1 cellular context compared by ENCODE assay signal in the genomic region with DNA sequence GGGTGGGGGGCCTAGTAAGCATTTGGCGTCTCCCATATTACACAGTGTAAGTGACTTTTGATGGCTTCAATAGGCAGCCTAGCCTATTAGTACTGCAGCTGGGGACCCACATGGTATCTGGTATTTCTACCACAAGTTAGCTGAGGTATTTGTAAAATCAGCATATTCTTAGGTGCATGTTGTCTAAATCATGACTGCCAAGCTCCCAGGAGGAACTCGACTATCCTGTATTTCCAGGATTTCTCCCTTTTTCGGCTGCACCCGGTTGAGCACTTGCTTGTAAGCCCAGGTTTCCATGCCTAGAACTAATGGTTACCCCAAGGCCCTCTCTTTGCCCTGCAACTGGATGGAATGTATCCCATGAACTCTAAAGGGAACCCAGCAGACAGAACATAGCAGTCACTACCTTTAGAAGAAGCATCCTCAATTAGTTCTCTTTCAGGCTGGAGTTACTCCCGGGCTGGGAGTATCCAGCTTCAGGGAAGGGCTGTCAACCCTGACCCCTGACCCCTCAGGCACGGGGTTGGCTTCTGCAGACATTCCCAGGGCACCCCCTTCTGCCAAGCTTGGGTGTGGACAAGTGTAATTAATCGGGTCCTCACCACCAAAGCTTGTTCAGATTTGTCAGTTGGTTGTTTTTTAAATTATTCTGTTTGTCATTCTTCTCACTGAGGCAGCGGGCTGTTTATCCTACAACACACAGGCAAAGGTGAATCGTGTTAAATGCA.
TF ChIP-seq lines count a peak whose summit lies in the region.

No MANE protein-coding gene starts in this region.

TF ChIP-seq in HepG2, 621 proteins besides CTCF, POLR2A, EP300 and RAD21 (continued from another document):
- TF ChIP-seq, protein P1, sequence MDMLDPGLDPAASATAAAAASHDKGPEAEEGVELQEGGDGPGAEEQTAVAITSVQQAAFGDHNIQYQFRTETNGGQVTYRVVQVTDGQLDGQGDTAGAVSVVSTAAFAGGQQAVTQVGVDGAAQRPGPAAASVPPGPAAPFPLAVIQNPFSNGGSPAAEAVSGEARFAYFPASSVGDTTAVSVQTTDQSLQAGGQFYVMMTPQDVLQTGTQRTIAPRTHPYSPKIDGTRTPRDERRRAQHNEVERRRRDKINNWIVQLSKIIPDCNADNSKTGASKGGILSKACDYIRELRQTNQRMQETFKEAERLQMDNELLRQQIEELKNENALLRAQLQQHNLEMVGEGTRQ (IDR thresholded peaks at IDR 0.05; ENCODE audit: low read depth, low read length): no peak
- TF ChIP-seq, protein P1 (CRISPR knock-in tag; IDR thresholded peaks at IDR 0.05; ENCODE audit: borderline replicate concordance): no peak
- TF ChIP-seq NFE2L2 (IDR thresholded peaks at IDR 0.05; ENCODE audit: low read length) (no peak), NR2C2 (CRISPR knock-in tag; IDR thresholded peaks at IDR 0.05; ENCODE audit: borderline replicate concordance) (peak; percentile 60; the same call in 1 of the 2 replicates), AGO2 (optimal IDR thresholded peaks at IDR 0.05; ENCODE audit: low read depth, low read length) (no peak), STAG1 (CRISPR knock-in tag; IDR thresholded peaks at IDR 0.05) (peak; percentile 36), PRMT3 (CRISPR knock-in tag; IDR thresholded peaks at IDR 0.05; ENCODE audit: borderline replicate concordance, low read depth) (no peak)
- TF ChIP-seq, protein P2, sequence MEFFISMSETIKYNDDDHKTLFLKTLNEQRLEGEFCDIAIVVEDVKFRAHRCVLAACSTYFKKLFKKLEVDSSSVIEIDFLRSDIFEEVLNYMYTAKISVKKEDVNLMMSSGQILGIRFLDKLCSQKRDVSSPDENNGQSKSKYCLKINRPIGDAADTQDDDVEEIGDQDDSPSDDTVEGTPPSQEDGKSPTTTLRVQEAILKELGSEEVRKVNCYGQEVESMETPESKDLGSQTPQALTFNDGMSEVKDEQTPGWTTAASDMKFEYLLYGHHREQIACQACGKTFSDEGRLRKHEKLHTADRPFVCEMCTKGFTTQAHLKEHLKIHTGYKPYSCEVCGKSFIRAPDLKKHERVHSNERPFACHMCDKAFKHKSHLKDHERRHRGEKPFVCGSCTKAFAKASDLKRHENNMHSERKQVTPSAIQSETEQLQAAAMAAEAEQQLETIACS (CRISPR knock-in tag; IDR thresholded peaks at IDR 0.05): no peak
- TF ChIP-seq, protein P3, sequence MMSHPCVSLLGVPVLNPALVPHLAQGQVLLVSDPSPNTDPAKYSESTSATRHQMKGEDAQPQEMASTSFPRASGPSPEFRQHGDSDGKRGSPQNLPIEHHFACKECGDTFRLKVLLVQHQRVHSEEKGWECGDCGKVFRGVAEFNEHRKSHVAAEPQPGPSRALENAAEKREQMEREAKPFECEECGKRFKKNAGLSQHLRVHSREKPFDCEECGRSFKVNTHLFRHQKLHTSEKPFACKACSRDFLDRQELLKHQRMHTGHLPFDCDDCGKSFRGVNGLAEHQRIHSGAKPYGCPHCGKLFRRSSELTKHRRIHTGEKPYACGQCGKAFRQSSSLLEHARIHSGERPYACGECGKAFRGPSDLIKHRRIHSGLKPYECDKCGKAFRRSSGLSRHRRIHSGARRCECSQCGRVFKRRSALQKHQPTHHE (CRISPR knock-in tag; IDR thresholded peaks at IDR 0.05; ENCODE audit: borderline replicate concordance): no peak
- TF ChIP-seq, protein P4, sequence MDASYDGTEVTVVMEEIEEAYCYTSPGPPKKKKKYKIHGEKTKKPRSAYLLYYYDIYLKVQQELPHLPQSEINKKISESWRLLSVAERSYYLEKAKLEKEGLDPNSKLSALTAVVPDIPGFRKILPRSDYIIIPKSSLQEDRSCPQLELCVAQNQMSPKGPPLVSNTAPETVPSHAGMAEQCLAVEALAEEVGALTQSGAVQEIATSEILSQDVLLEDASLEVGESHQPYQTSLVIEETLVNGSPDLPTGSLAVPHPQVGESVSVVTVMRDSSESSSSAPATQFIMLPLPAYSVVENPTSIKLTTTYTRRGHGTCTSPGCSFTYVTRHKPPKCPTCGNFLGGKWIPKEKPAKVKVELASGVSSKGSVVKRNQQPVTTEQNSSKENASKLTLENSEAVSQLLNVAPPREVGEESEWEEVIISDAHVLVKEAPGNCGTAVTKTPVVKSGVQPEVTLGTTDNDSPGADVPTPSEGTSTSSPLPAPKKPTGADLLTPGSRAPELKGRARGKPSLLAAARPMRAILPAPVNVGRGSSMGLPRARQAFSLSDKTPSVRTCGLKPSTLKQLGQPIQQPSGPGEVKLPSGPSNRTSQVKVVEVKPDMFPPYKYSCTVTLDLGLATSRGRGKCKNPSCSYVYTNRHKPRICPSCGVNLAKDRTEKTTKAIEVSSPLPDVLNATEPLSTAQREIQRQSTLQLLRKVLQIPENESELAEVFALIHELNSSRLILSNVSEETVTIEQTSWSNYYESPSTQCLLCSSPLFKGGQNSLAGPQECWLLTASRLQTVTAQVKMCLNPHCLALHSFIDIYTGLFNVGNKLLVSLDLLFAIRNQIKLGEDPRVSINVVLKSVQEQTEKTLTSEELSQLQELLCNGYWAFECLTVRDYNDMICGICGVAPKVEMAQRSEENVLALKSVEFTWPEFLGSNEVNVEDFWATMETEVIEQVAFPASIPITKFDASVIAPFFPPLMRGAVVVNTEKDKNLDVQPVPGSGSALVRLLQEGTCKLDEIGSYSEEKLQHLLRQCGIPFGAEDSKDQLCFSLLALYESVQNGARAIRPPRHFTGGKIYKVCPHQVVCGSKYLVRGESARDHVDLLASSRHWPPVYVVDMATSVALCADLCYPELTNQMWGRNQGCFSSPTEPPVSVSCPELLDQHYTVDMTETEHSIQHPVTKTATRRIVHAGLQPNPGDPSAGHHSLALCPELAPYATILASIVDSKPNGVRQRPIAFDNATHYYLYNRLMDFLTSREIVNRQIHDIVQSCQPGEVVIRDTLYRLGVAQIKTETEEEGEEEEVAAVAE (CRISPR knock-in tag; IDR thresholded peaks at IDR 0.05; ENCODE audit: borderline replicate concordance): no peak
